8 cellular contexts compared by ENCODE assay signal in genomic region chr10:20726381-20726780, GRCh38.
"Had no signal": no experiment of that assay in that cellular context is flagged by ENCODE, and none has a peak within 500 bp of the region (broad histone marks: within the 10 kb centered on the region; RNA-seq: fewer than 3 reads in every experiment).

No MANE protein-coding gene starts in this region.

- H3K27ac Mint-ChIP-seq: HFFc6 had no signal

- H3K4me3 Mint-ChIP-seq: HFFc6 had no signal

- ATAC-seq: HCT116, K562 had no signal

- DNase-seq: GM23248, GOT3, H7, HFFc6, IMR-90, KG1 had no signal
